Comparison of ENCODE assay signal across 7 cellular contexts in the genomic region with DNA sequence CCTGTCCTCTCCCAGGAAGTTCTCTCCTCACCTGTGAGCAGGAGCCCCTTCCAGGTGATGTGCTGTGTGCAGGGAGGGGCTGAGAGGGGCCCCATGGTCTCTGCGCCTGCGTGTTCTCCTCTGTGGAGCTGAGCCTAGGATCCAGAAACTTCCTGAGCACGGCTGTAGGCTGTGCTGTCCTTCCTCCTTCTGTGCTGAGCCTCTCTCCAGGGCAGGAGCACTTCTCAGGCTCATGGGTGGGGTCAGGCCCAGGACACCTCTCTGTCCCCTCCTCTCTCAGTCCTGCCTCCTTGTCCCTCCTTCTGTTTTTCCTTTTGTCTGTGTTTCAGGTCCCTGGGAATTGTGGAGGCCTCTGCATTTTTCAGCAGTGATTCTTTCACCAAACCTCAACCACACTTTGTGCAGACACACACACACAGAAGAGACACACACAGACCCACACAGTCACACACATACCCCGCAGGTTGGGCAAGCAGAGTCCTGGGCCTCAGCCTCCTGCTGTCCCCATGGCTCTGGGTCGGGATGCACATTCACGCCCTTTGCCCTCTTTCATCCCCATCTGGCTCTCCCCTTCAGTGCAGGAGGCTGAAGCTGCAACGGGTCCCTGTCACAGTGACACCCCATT. TPM values are rescaled to one million over a fixed set of nuclear protein-coding genes. Genes with fewer than 3 reads are reported as not detected.
"Had no signal": no experiment of that assay in that cellular context is flagged by ENCODE, and none has a peak within 500 bp of the region (broad histone marks: within the 10 kb centered on the region; RNA-seq: fewer than 3 reads in every experiment).

PSG5 (minus strand) TSS at position 226 of the 625 bp plus-strand sequence; CDS start at position 95, 131 bp downstream.

RNA-seq across cellular contexts. Expression of gene PSG5, which starts in this region (rescaled TPM):
- total RNA-seq: activated CD4-positive, alpha-beta memory T cell treated with anti-CD3 and anti-CD28 coated beads, Interleukin-2, amount 10 ng/mL, durations not matched to agents 7 days and 5 days; activated CD8-positive, alpha-beta memory T cell treated with anti-CD3 and anti-CD28 coated beads for 36 hours; activated naive CD4-positive, alpha-beta T cell treated with anti-CD3 and anti-CD28 coated beads for 36 hours; activated T-helper 17 cell treated with anti-CD3 and anti-CD28 coated beads, Interleukin-2, amount 50 U/mL, for 72 hours; breast epithelium; PC-3; T-cell had no signal
